1 cellular context compared by ENCODE assay signal in genomic region chr16:88804552-88805339, GRCh38.
TF ChIP-seq lines count a peak whose summit lies in the region.

No MANE protein-coding gene starts in this region.

TF ChIP-seq in GM12878, 131 proteins besides CTCF, POLR2A, EP300 and RAD21:
- no peak for TF ChIP-seq ETV6 (conservative IDR thresholded peaks at IDR 0.05 in 1 of 2, IDR thresholded peaks at IDR 0.05 in 1 of 2; ENCODE audit: borderline replicate concordance in 1 of 2, low read depth in 1 of 2)
- TF ChIP-seq HDAC2 (IDR thresholded peaks at IDR 0.05): no peak
- TF ChIP-seq RELA (IDR thresholded peaks at IDR 0.05; ENCODE audit: borderline replicate concordance, partially characterized antibody): no peak
- TF ChIP-seq RBBP5 (conservative IDR thresholded peaks at IDR 0.05): no peak
- 0 out of 2 replicates have a peak, but pooled peaks have one; percentile 4 for TF ChIP-seq PKNOX1 (IDR thresholded peaks at IDR 0.05)
- TF ChIP-seq CHD1 (IDR thresholded peaks at IDR 0.05; ENCODE audit: low read depth, low read length): no peak
- TF ChIP-seq HDAC6 (IDR thresholded peaks at IDR 0.05; ENCODE audit: unreplicated experiment): no peak
- no peak for TF ChIP-seq BCLAF1 (IDR thresholded peaks at IDR 0.05)
- no peak for TF ChIP-seq JUNB (IDR thresholded peaks at IDR 0.05)
- no peak for TF ChIP-seq TAF1 (IDR thresholded peaks at IDR 0.05; ENCODE audit: borderline replicate concordance, low read depth, low read length)
- TF ChIP-seq POLR2AphosphoS5 (IDR thresholded peaks at IDR 0.05; ENCODE audit: low read length): peak; percentile 21; the same call in 1 of the 2 replicates
